ENCODE assay signal across 19 cellular contexts in genomic region chr12:109179927-109180326, GRCh38.
DNase-seq lines count a peak whose midpoint lies in the region; ATAC-seq and TF ChIP-seq lines count a peak whose summit lies in the region.
"Had no signal": no experiment of that assay in that cellular context is flagged by ENCODE, and none has a peak within 500 bp of the region (broad histone marks: within the 10 kb centered on the region; RNA-seq: fewer than 3 reads in every experiment).

No MANE protein-coding gene starts in this region.

- no peak for TF ChIP-seq POLR2A in sigmoid colon (IDR thresholded peaks at IDR 0.05)

- 90 to 95% methylated on average over 6 of the region's 6 CpGs for WGBS in sigmoid colon, 2 donors

- H3K27ac ChIP-seq in left ventricle myocardium inferior (replicated peaks): no peak overlapping the region
- H3K27ac ChIP-seq in sigmoid colon: no peak overlapping the region
- H3K27ac ChIP-seq: 22Rv1, BLaER1, C4-2B had no signal

- DNase-seq in left ventricle myocardium superior: no peak
- DNase-seq in left ventricle myocardium inferior: no peak
- DNase-seq in left lobe of liver (ENCODE audit: low spot score): peak; percentile 78
- DNase-seq in sigmoid colon: peak; percentile 58
- no peak for DNase-seq in head of caudate nucleus
- DNase-seq in NCI-H226: no peak
- DNase-seq in stimulated activated CD4-positive, alpha-beta T cell treated with anti-CD3 and anti-CD28 coated beads, Interleukin-15, amount 100 ng/mL, for 24 hours: no peak
- DNase-seq: Caco-2; CD4-positive, CD25-positive, alpha-beta regulatory T cell; CD8-positive, alpha-beta T cell; DMS 273 treated with DMSO at 0.1 percent for 48 hours; DMS79 treated with DMSO at 0.1 percent for 48 hours; GF-D8; H9 had no signal

- H3K4me1 ChIP-seq in left ventricle myocardium inferior (no peaks in the 10 kb centered on the region), sigmoid colon (peaks cover 0 to 5% (median 0%) of the 10 kb centered on the region in 4 donors)
- H3K4me1 ChIP-seq: BLaER1, Caco-2 had no signal

- H3K36me3 ChIP-seq in left ventricle myocardium inferior (peaks cover 98% of the 10 kb centered on the region), sigmoid colon (peaks cover 10 to 100% (median 52%) of the 10 kb centered on the region in 4 donors)
- H3K36me3 ChIP-seq: BLaER1 had no signal

- H3K4me3 ChIP-seq in left ventricle myocardium inferior (no peak overlapping the region), sigmoid colon (no peak overlapping the region)
- H3K4me3 ChIP-seq: BLaER1, GM23338 had no signal

- H3K9me3 ChIP-seq in left ventricle myocardium inferior (replicated peaks) (no peaks in the 10 kb centered on the region), sigmoid colon (no peaks in the 10 kb centered on the region)
- H3K9me3 ChIP-seq: BLaER1, Caco-2 had no signal

- no peaks in the 10 kb centered on the region for H3K27me3 ChIP-seq in left ventricle myocardium inferior (ENCODE audit: low read depth)
- H3K27me3 ChIP-seq in sigmoid colon: no peaks in the 10 kb centered on the region
- H3K27me3 ChIP-seq: BLaER1 had no signal

- intact Hi-C loops in left ventricle myocardium superior (cut with micrococcal nuclease): loop anchor here (10.0 kb wide), 1 partner anchor 45 kb away; no protein-coding TSS in a partner anchor
- intact Hi-C loops in left ventricle myocardium inferior (cut with micrococcal nuclease): no loop called here
- intact Hi-C loops in sigmoid colon (cut with DNase I): no loop called here
- intact Hi-C loops in head of caudate nucleus (cut with DNase I): no loop called here

- peak; percentile 10 for ATAC-seq in left ventricle myocardium superior
- peak; percentile 77 for ATAC-seq in left lobe of liver
- ATAC-seq: CD8-positive, alpha-beta T cell; GM23338; HCT116 had no signal

- no peak for TF ChIP-seq EP300 in sigmoid colon (IDR thresholded peaks at IDR 0.05)

- no peak for TF ChIP-seq CTCF in left ventricle myocardium inferior (IDR thresholded peaks at IDR 0.05; ENCODE audit: borderline replicate concordance)
- TF ChIP-seq CTCF in sigmoid colon (IDR thresholded peaks at IDR 0.05): no peak

Comparison
In these comparisons a context has a peak if more than half of its experiments do, and no peak if none do; other contexts are left out.
1. DNase-seq: peak in left lobe of liver (single experiment) and sigmoid colon (single experiment); none in left ventricle myocardium superior (single experiment), left ventricle myocardium inferior (single experiment), head of caudate nucleus (0 of 42), NCI-H226 (single experiment) and stimulated activated CD4-positive, alpha-beta T cell treated with anti-CD3 and anti-CD28 coated beads, Interleukin-15, amount 100 ng/mL, for 24 hours (single experiment).